ENCODE assay signal across 1 cellular context in genomic region chr16:85222151-85222863, GRCh38.
TF ChIP-seq lines count a peak whose summit lies in the region.

No MANE protein-coding gene starts in this region.

TF ChIP-seq in HepG2, 621 proteins besides CTCF, POLR2A, EP300 and RAD21 (continued from another document and continues in another):
- TF ChIP-seq ZNF280D (CRISPR knock-in tag; IDR thresholded peaks at IDR 0.05) (no peak), TAF1 (CRISPR knock-in tag; IDR thresholded peaks at IDR 0.05) (no peak), CENPX (CRISPR knock-in tag; IDR thresholded peaks at IDR 0.05) (no peak), SNRNP70 (IDR thresholded peaks at IDR 0.05; ENCODE audit: low read depth, low read length) (no peak), HOXA3 (CRISPR knock-in tag; IDR thresholded peaks at IDR 0.05) (no peak), ONECUT2 (CRISPR knock-in tag; IDR thresholded peaks at IDR 0.05) (peak; percentile 61), ZNF468 (CRISPR knock-in tag; IDR thresholded peaks at IDR 0.05) (no peak), ZNF382 (CRISPR knock-in tag; IDR thresholded peaks at IDR 0.05; ENCODE audit: borderline replicate concordance) (no peak), ZNF281 (CRISPR knock-in tag; IDR thresholded peaks at IDR 0.05; ENCODE audit: borderline replicate concordance) (no peak), ZNF781 (CRISPR knock-in tag; IDR thresholded peaks at IDR 0.05; ENCODE audit: borderline replicate concordance, not compliant biosample characterization) (no peak), MED8 (CRISPR knock-in tag; IDR thresholded peaks at IDR 0.05; ENCODE audit: insufficient replicate concordance) (no peak), SOX6 (IDR thresholded peaks at IDR 0.05) (no peak), SOX6 (CRISPR knock-in tag; IDR thresholded peaks at IDR 0.05) (no peak), ZNF160 (CRISPR knock-in tag; IDR thresholded peaks at IDR 0.05) (no peak), IKZF1 (IDR thresholded peaks at IDR 0.05) (no peak), ZSCAN29 (CRISPR knock-in tag; conservative IDR thresholded peaks at IDR 0.05) (no peak), HMGA1 (CRISPR knock-in tag; conservative IDR thresholded peaks at IDR 0.05) (no peak), ZNF292 (CRISPR knock-in tag; IDR thresholded peaks at IDR 0.05; ENCODE audit: borderline replicate concordance, low read depth) (peak; percentile 51; the same call in 1 of the 2 replicates), IKZF5 (CRISPR knock-in tag; IDR thresholded peaks at IDR 0.05) (no peak), ARNT2 (CRISPR knock-in tag; IDR thresholded peaks at IDR 0.05; ENCODE audit: low read depth) (no peak), SOX5 (CRISPR knock-in tag; IDR thresholded peaks at IDR 0.05; ENCODE audit: borderline replicate concordance) (no peak), DPF2 (CRISPR knock-in tag; IDR thresholded peaks at IDR 0.05; ENCODE audit: borderline replicate concordance, low read depth) (no peak), ZFP91 (CRISPR knock-in tag; IDR thresholded peaks at IDR 0.05; ENCODE audit: borderline replicate concordance) (0 out of 2 replicates have a peak, but pooled peaks have one; percentile 27), ZIK1 (CRISPR knock-in tag; IDR thresholded peaks at IDR 0.05; ENCODE audit: borderline replicate concordance, low read depth) (no peak), E2F5 (CRISPR knock-in tag; conservative IDR thresholded peaks at IDR 0.05) (no peak), ZBTB8A (CRISPR knock-in tag; IDR thresholded peaks at IDR 0.05; ENCODE audit: borderline replicate concordance, low read depth) (no peak), ZBTB3 (CRISPR knock-in tag; IDR thresholded peaks at IDR 0.05; ENCODE audit: borderline replicate concordance, low read depth) (no peak), ZNF17 (CRISPR knock-in tag; IDR thresholded peaks at IDR 0.05) (no peak), ETV6 (CRISPR knock-in tag; conservative IDR thresholded peaks at IDR 0.05) (no peak), PRMT3 (CRISPR knock-in tag; IDR thresholded peaks at IDR 0.05; ENCODE audit: borderline replicate concordance, low read depth) (no peak), ZKSCAN5 (CRISPR knock-in tag; IDR thresholded peaks at IDR 0.05) (no peak), RORA (CRISPR knock-in tag; IDR thresholded peaks at IDR 0.05) (no peak), RXRA (CRISPR knock-in tag; IDR thresholded peaks at IDR 0.05) (no peak), ZNF883 (CRISPR knock-in tag; IDR thresholded peaks at IDR 0.05; ENCODE audit: not compliant biosample characterization) (no peak), FOXM1 (CRISPR knock-in tag; IDR thresholded peaks at IDR 0.05) (no peak), SRSF1 (optimal IDR thresholded peaks at IDR 0.05; ENCODE audit: low read depth, low read length) (no peak), ZNF576 (CRISPR knock-in tag; IDR thresholded peaks at IDR 0.05) (no peak), NFRKB (IDR thresholded peaks at IDR 0.05) (no peak), MEIS1 (CRISPR knock-in tag; IDR thresholded peaks at IDR 0.05; ENCODE audit: borderline replicate concordance) (no peak), ZNF234 (CRISPR knock-in tag; conservative IDR thresholded peaks at IDR 0.05) (no peak), ZFY (CRISPR knock-in tag; IDR thresholded peaks at IDR 0.05) (peak; percentile 28; the same call in 1 of the 2 replicates), ZNF441 (CRISPR knock-in tag; IDR thresholded peaks at IDR 0.05; ENCODE audit: borderline replicate concordance) (no peak), ZNF18 (CRISPR knock-in tag; IDR thresholded peaks at IDR 0.05; ENCODE audit: insufficient replicate concordance) (peak; percentile 82), HNF4G (IDR thresholded peaks at IDR 0.05; ENCODE audit: borderline replicate concordance, low read depth, low read length) (peak; percentile 42; the same call in 1 of the 2 replicates), HNF4G (CRISPR knock-in tag; IDR thresholded peaks at IDR 0.05; ENCODE audit: borderline replicate concordance, low read depth) (no peak), SMARCE1 (IDR thresholded peaks at IDR 0.05; ENCODE audit: borderline replicate concordance) (no peak), ZBTB7B (CRISPR knock-in tag; IDR thresholded peaks at IDR 0.05) (0 out of 2 replicates have a peak, but pooled peaks have one; percentile 51), KDM1A (CRISPR knock-in tag; IDR thresholded peaks at IDR 0.05) (no peak), CEBPZ (IDR thresholded peaks at IDR 0.05; ENCODE audit: low read length) (no peak), HNRNPL (IDR thresholded peaks at IDR 0.05; ENCODE audit: low read depth, low read length) (0 out of 2 replicates have a peak, but pooled peaks have one; percentile 32), ZNF550 (CRISPR knock-in tag; IDR thresholded peaks at IDR 0.05; ENCODE audit: borderline replicate concordance) (no peak), HNF4A (CRISPR knock-in tag; IDR thresholded peaks at IDR 0.05) (peak; percentile 67), PHB2 (IDR thresholded peaks at IDR 0.05; ENCODE audit: partially characterized antibody) (no peak), CREM (IDR thresholded peaks at IDR 0.05) (no peak), CREM (CRISPR knock-in tag; IDR thresholded peaks at IDR 0.05) (no peak), HMGXB4 (CRISPR knock-in tag; IDR thresholded peaks at IDR 0.05; ENCODE audit: borderline replicate concordance in 1 of 2, low read depth in 1 of 2) (no peak), NCOA2 (CRISPR knock-in tag; IDR thresholded peaks at IDR 0.05) (no peak)
